8 cellular contexts compared by ENCODE assay signal in the genomic region with DNA sequence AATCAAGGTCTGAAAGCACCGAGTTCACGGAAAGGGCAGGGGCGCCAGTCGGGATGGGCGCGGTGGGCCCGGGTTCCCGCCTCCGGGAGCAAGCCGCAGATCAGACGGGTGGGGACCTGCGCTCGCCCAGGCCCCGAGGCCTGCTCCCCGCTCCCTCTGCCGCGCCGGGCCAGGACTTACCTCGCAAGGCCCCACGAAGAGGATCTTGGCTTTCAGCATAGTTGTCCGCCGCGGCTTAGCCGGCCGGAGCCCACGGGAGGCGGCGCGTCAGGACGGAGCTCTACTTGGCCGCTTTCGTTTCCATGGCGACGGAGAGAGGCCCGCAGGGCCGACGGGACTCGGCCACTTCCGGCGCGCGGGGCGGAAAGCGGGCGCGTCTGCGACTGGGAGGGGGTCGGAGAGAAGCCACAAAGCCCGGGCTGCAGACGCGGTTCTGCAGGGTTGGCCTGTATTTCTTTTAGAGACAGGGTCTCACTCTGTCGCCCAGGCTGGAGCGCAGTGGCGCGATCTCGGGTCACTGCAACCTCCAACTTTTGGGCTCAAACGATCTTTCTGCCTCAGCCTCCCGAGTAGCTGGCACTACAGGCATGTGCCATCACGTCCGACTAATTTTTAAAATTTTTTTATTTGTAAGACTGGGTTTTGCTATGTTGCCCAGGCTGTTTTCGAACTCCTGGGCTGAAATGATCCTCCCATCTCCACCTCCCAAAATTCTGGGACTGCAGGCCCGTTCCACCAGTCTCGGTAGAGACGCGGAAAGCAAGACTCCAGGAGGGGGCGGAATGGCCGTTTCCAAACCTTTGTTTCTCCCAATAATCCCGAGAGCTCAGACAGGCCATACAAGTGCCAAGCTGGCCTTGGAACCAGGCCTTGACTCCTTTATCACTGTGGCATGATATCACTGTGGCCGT. TPM values are rescaled to one million over a fixed set of nuclear protein-coding genes. Genes with fewer than 3 reads are reported as not detected.
DNase-seq lines count a peak whose midpoint lies in the region; FAIRE-seq and TF ChIP-seq lines count a peak whose summit lies in the region.

A gene (minus strand): TSS at position 322 of the 911 bp plus-strand sequence. CDS start 103 bp downstream, at position 219.

- H3K27me3 ChIP-seq in neural progenitor cell (no peaks in the 10 kb centered on the region), stomach smooth muscle (ENCODE audit: control insufficient read depth in 1 of 2, insufficient read depth in 2 of 2, low read length in 2 of 2) (no peaks in the 10 kb centered on the region)

- H3K4me1 Mint-ChIP-seq in neural progenitor cell: peaks cover 13% of the 10 kb centered on the region

- H3K27me3 Mint-ChIP-seq in neural progenitor cell (ENCODE audit: insufficient read depth, low read depth): peaks cover 5% of the 10 kb centered on the region

- peak; percentile 56 for TF ChIP-seq CTCF in foreskin fibroblast (IDR thresholded peaks at IDR 0.05; ENCODE audit: low read depth, low read length)
- TF ChIP-seq CTCF in neural progenitor cell (IDR thresholded peaks at IDR 0.05): peak; percentile 57

- peak within 1 kb of the TSS; percentile 96 for H3K4me3 Mint-ChIP-seq in neural progenitor cell

- no peak for FAIRE-seq in H54 (lab: Jason Lieb, UNC)

- peak within 1 kb of the TSS; percentile 90 for H3K4me2 ChIP-seq in neural progenitor cell

- TF ChIP-seq POLR2A in H54 (IDR thresholded peaks at IDR 0.05; ENCODE audit: low read depth, low read length) (peak; percentile 68), Raji (IDR thresholded peaks at IDR 0.05; ENCODE audit: insufficient read depth, low read depth, low read length) (peak; percentile 90)

- H3K4me3 ChIP-seq in foreskin fibroblast (ENCODE audit: low read depth in 1 of 2, low read length in 2 of 2) (peak within 1 kb of the TSS; percentile 63 to 84), neural progenitor cell (peak within 1 kb of the TSS; percentile 82), stomach smooth muscle (ENCODE audit: low read length in 2 of 2) (peak within 1 kb of the TSS; percentile 91 to 94)

- H3K9me3 ChIP-seq in neural progenitor cell (ENCODE audit: low read depth) (no peaks in the 10 kb centered on the region), stomach smooth muscle (ENCODE audit: control insufficient read depth in 2 of 2, low read length in 2 of 2) (no peaks in the 10 kb centered on the region)

- H2AFZ ChIP-seq in neural progenitor cell (replicated peaks): peak within 1 kb of the TSS; percentile 77

- H3K9ac ChIP-seq in neural progenitor cell (peak within 1 kb of the TSS; percentile 56), stomach smooth muscle (ENCODE audit: low read length in 2 of 2) (peak within 1 kb of the TSS; percentile 85 to 88)

- no peaks in the 10 kb centered on the region for H3K9me3 Mint-ChIP-seq in neural progenitor cell

- H3K79me2 ChIP-seq in neural progenitor cell (ENCODE audit: low read depth): peaks cover 7% of the 10 kb centered on the region

- peak within 1 kb of the TSS; percentile 99 for H3K27ac Mint-ChIP-seq in neural progenitor cell

- no peaks in the 10 kb centered on the region for H4K20me1 ChIP-seq in neural progenitor cell (ENCODE audit: low read depth)

- DNase-seq in ELR (ENCODE audit: low read depth) (peak; percentile 94), H54 (ENCODE audit: insufficient read length, low spot score) (peak; percentile 84), M059J (ENCODE audit: low read depth) (peak; percentile 93), activated gamma-delta T cell treated with Interleukin-2 at 50 U/mL for 16 hours (peak; percentile 84), foreskin fibroblast (peak; percentile 87 to 97), neural progenitor cell (ENCODE audit: low spot score) (peak; percentile 99)

- peaks cover 5% of the 10 kb centered on the region for H3K4me1 ChIP-seq in neural progenitor cell
- H3K4me1 ChIP-seq in stomach smooth muscle (ENCODE audit: control insufficient read depth, insufficient read depth, low read length): peaks cover 13% of the 10 kb centered on the region

- H3K36me3 ChIP-seq in neural progenitor cell (no peaks in the 10 kb centered on the region), stomach smooth muscle (ENCODE audit: control insufficient read depth in 2 of 2, insufficient read depth in 2 of 2, low read length in 2 of 2) (peaks cover 2 to 5% of the 10 kb centered on the region in 2 donors)

- H3K27ac ChIP-seq in neural progenitor cell (no peak within 1 kb of the TSS), stomach smooth muscle (ENCODE audit: low read length) (peak within 1 kb of the TSS; percentile 66)

- H3F3A ChIP-seq in neural progenitor cell (ENCODE audit: low read depth): peaks cover 6% of the 10 kb centered on the region

- H3K36me3 Mint-ChIP-seq in neural progenitor cell: no peaks in the 10 kb centered on the region

RNA-seq across cellular contexts. Expression of the gene that starts here (rescaled TPM):
- 39.2 and 45.7 TPM in 2 replicates for total RNA-seq in M059J (2014; rRNA removed; shearing (Covaris generic))
- total RNA-seq in neural progenitor cell (ENCODE audit: low replicate concordance): 25.5 and 30.1 TPM in 2 replicates
